8 cellular contexts compared by ENCODE assay signal in the genomic region with DNA sequence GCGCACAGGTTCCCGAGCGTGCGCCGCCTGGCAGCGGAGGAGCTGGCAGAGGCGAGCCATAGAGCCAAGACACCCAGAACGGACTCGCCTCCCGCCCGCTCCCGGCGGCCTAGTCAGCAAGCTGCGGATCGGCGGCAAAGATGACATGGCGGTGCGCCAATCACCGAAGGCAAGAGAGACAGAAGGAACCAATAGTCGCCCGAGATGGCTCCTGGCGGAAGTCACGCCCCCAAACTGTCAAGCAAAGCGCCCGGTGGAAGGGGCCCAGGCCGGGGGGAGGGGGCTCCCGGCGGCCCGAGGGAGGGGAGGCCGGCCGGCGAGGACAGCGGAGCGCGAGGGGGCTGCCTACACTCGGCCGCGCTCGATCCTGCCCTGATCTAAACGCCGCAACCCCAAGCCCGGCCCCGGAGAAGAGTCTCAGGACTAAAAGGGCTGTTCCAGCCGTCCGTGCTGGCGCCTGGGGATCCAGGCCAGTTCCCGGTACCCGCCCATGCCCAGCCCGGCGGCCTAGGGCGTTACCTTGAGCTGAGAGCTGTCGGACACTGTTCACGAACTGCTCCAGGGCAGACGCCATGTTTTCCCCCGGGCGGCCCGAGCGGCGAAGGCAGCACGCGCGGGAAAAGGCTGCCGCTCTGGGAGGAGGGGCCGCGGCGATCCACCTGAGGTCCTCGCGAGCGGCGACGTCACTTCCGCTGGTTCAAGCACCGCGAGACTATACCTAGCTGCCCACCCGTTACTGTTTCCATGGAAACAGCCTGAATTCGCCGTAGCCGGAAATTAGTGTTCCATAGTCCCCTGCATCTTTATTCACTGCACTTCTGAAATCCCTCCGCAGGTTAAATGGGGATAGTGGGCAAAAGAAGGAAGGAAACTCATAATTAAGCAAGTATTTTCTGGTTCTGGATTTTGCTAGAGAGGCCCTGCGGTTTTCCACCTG. TPM values are rescaled to one million over a fixed set of nuclear protein-coding genes. Genes with fewer than 3 reads are reported as not detected.
DNase-seq lines count a peak whose midpoint lies in the region; ATAC-seq and TF ChIP-seq lines count a peak whose summit lies in the region.

Gene COPS3, minus strand, starts transcription at position 634 of the 937 bp plus-strand sequence. Its CDS starts 60 bp downstream, at position 574.

- peaks cover 25% of the 10 kb centered on the region for H3K4me1 ChIP-seq in adipocyte (ENCODE audit: control insufficient read depth, insufficient read depth, low read length)
- H3K4me1 ChIP-seq in cardiac muscle cell (ENCODE audit: low read depth): peaks cover 5% of the 10 kb centered on the region
- H3K4me1 ChIP-seq in trophoblast cell (ENCODE audit: control insufficient read depth in 1 of 2, insufficient read depth in 2 of 2, low read length in 2 of 2): peaks cover 3 to 7% of the 10 kb centered on the region in 2 experiments
- H3K4me1 ChIP-seq in transverse colon: peaks cover 12 to 41% (median 15%) of the 10 kb centered on the region in 4 donors

- intact Hi-C loops in transverse colon (cut with DNase I; ENCODE audit: low total_unique reads): no loop called here

- H4K91ac ChIP-seq in trophoblast cell (ENCODE audit: low read depth, low read length): peak within 1 kb of the TSS; percentile 81

- WGBS in trophoblast cell (ENCODE audit: extremely low coverage, insufficient coverage, insufficient read length): no CpG with 5 or more reads among the region's 80 CpGs
- WGBS in transverse colon (ENCODE audit: low coverage in 1 of 2), 2 donors: 0% methylated on average over 49 of the region's 80 CpGs; no CpG with 5 or more reads in 1 of the 2 donors

- DNase-seq in NCI-H1436 (lab: John Stamatoyannopoulos, UW) (peak; percentile 99), T follicular helper cell (ENCODE audit: low read depth) (peak; percentile 97), adipocyte (ENCODE audit: low read depth) (peak; percentile 100), cardiac muscle cell (ENCODE audit: low read depth in 1 of 2, low spot score in 1 of 2) (peak; percentile 99), trophoblast cell (peak; percentile 94 to 99), transverse colon (peak; percentile 98)

- H3K36me3 ChIP-seq in adipocyte (ENCODE audit: control insufficient read depth, insufficient read depth, low read length, severe bottlenecking): no peaks in the 10 kb centered on the region
- no peaks in the 10 kb centered on the region for H3K36me3 ChIP-seq in cardiac muscle cell
- no peaks in the 10 kb centered on the region for H3K36me3 ChIP-seq in trophoblast cell (ENCODE audit: control insufficient read depth in 1 of 2, insufficient read depth in 2 of 2, low read length in 2 of 2)
- peaks cover 0 to under 1% (median 0%) of the 10 kb centered on the region in 4 donors for H3K36me3 ChIP-seq in transverse colon

- peak within 1 kb of the TSS; percentile 93 for H2AFZ ChIP-seq in trophoblast cell (ENCODE audit: insufficient read depth, low read length, poor library complexity)

- H3K27ac ChIP-seq in cardiac muscle cell: peak within 1 kb of the TSS; percentile 98
- peak within 1 kb of the TSS; percentile 76 for H3K27ac ChIP-seq in trophoblast cell (ENCODE audit: low read depth, low read length)
- peak within 1 kb of the TSS; percentile 97 to 99 (median 98) for H3K27ac ChIP-seq in transverse colon

- H3K9me3 ChIP-seq in adipocyte (ENCODE audit: control insufficient read depth, low read length) (no peaks in the 10 kb centered on the region), cardiac muscle cell (ENCODE audit: low read depth) (no peaks in the 10 kb centered on the region), trophoblast cell (ENCODE audit: insufficient read depth, low read depth, low read length) (no peaks in the 10 kb centered on the region), transverse colon (no peaks in the 10 kb centered on the region)

- peak; percentile 74 for TF ChIP-seq POLR2A in transverse colon (IDR thresholded peaks at IDR 0.05)

- peaks cover 4% of the 10 kb centered on the region for H3K79me1 ChIP-seq in trophoblast cell (ENCODE audit: low read length)

- peak within 1 kb of the TSS; percentile 96 for H3K4ac ChIP-seq in trophoblast cell (ENCODE audit: low read depth, low read length)

- peak within 1 kb of the TSS; percentile 71 for H2BK5ac ChIP-seq in trophoblast cell (ENCODE audit: low read depth, low read length, poor library complexity)

- no peak within 1 kb of the TSS for H2BK12ac ChIP-seq in trophoblast cell (ENCODE audit: low read length)

- H2BK120ac ChIP-seq in trophoblast cell (ENCODE audit: insufficient read depth, low read length, poor library complexity): peak within 1 kb of the TSS; percentile 76

- TF ChIP-seq CTCF in GM12875 (IDR thresholded peaks at IDR 0.05; ENCODE audit: borderline replicate concordance, insufficient read depth, low read depth, low read length) (no peak), cardiac muscle cell (IDR thresholded peaks at IDR 0.05; ENCODE audit: low read depth, low read length) (no peak), transverse colon (IDR thresholded peaks at IDR 0.05) (no peak)

- in situ Hi-C loops in transverse colon (cut with MboI; ENCODE audit: low pct_ligation_motif_present in 1 of 4, low pct_unique_long_range_greater_than_20kb in 1 of 4, low sequenced_read_pairs in 3 of 4): no loop called here

- H3K9ac ChIP-seq in adipocyte (ENCODE audit: low read length) (peak within 1 kb of the TSS; percentile 96), trophoblast cell (ENCODE audit: low read length) (peak within 1 kb of the TSS; percentile 91)

- H3K4me3 ChIP-seq in GM12875 (ENCODE audit: low read depth, low read length): peak within 1 kb of the TSS; percentile 88
- peak within 1 kb of the TSS; percentile 89 for H3K4me3 ChIP-seq in adipocyte (ENCODE audit: low read length)
- peak within 1 kb of the TSS; percentile 78 for H3K4me3 ChIP-seq in cardiac muscle cell
- H3K4me3 ChIP-seq in trophoblast cell (ENCODE audit: low read depth, low read length): peak within 1 kb of the TSS; percentile 97
- H3K4me3 ChIP-seq in transverse colon: peak within 1 kb of the TSS; percentile 84 to 99 (median 90)

- H4K12ac ChIP-seq in trophoblast cell (ENCODE audit: low read depth, low read length): peak within 1 kb of the TSS; percentile 87

- H3K18ac ChIP-seq in trophoblast cell (ENCODE audit: low read length): peak within 1 kb of the TSS; percentile 63

- no peak for TF ChIP-seq EP300 in transverse colon (IDR thresholded peaks at IDR 0.05; ENCODE audit: low read depth)

- no peak within 1 kb of the TSS for H2AK5ac ChIP-seq in trophoblast cell (ENCODE audit: low read length)

- H3K4me2 ChIP-seq in trophoblast cell (ENCODE audit: low read length): peak within 1 kb of the TSS; percentile 74

- no peaks in the 10 kb centered on the region for H3K27me3 ChIP-seq in adipocyte (replicated peaks; ENCODE audit: control insufficient read depth, insufficient read depth, low read length)
- no peaks in the 10 kb centered on the region for H3K27me3 ChIP-seq in cardiac muscle cell
- no peaks in the 10 kb centered on the region for H3K27me3 ChIP-seq in trophoblast cell (ENCODE audit: insufficient read depth, low read length)
- no peaks in the 10 kb centered on the region for H3K27me3 ChIP-seq in transverse colon

- peak within 1 kb of the TSS; percentile 88 for H3K14ac ChIP-seq in trophoblast cell (ENCODE audit: low read length)

- peak within 1 kb of the TSS; percentile 92 for H4K8ac ChIP-seq in trophoblast cell (ENCODE audit: low read depth, low read length)

- ATAC-seq in HG02798 (IDR thresholded peaks at IDR 0.05; ENCODE audit: poor library complexity, unreplicated experiment): peak; percentile 91

- no peak within 1 kb of the TSS for H3K23ac ChIP-seq in trophoblast cell (ENCODE audit: low read length)

- peaks cover 8% of the 10 kb centered on the region for H3K79me2 ChIP-seq in trophoblast cell (ENCODE audit: control insufficient read depth, insufficient read depth, low read length, poor library complexity)

RNA-seq across cellular contexts. Expression of gene COPS3, which starts in this region (rescaled TPM):
- total RNA-seq in cardiac muscle cell: 51.1 and 67.8 TPM in 2 replicates
- polyA plus RNA-seq in cardiac muscle cell: 98.4 and 123 TPM in 2 replicates
- polyA plus RNA-seq in trophoblast cell (2013): 103 and 107 TPM in 2 replicates
- total RNA-seq in transverse colon: 10 to 100 TPM; 28.9 to 78.2 (median 60.0) TPM

Comparison
In these comparisons a context has a peak if more than half of its experiments do, and no peak if none do; other contexts are left out.
1. Peak in every context shown above with its lines: DNase-seq, ATAC-seq, H3K4me3 ChIP-seq and H3K27ac ChIP-seq.